1 cellular context compared by ENCODE assay signal in genomic region chr1:22031214-22031962, GRCh38.
A peak's percentile ranks its signal among the peaks of the same experiment; 100 is the strongest.
TF ChIP-seq lines count a peak whose summit lies in the region.

No MANE protein-coding gene starts in this region.

TF ChIP-seq in HepG2, 621 proteins besides CTCF, POLR2A, EP300 and RAD21:
- TF ChIP-seq ZGPAT (CRISPR knock-in tag; IDR thresholded peaks at IDR 0.05) (no peak), RARA (CRISPR knock-in tag; IDR thresholded peaks at IDR 0.05) (no peak), BHLHE40 (IDR thresholded peaks at IDR 0.05; ENCODE audit: low read length) (no peak), NFYB (CRISPR knock-in tag; IDR thresholded peaks at IDR 0.05) (peak; percentile 50)
TF ChIP-seq in HepG2: peak in this region for 1.
